Comparison of ENCODE assay signal across 26 cellular contexts in genomic region chr3:16687206-16687605, GRCh38.
"Had no signal": no experiment of that assay in that cellular context is flagged by ENCODE, and none has a peak within 500 bp of the region (broad histone marks: within the 10 kb centered on the region; RNA-seq: fewer than 3 reads in every experiment).

No MANE protein-coding gene starts in this region.

- H3K4me1 ChIP-seq: adrenal gland had no signal

- DNase-seq: activated CD4-positive, alpha-beta T cell treated with anti-CD3 and anti-CD28 coated beads for 4 hours; activated CD8-positive, alpha-beta memory T cell treated with anti-CD3 and anti-CD28 coated beads, Interleukin-2, amount 50 U/mL, for 48 hours; activated CD8-positive, alpha-beta T cell treated with anti-CD3 and anti-CD28 coated beads, Interleukin-2, amount 10 ng/mL, durations not matched to agents 7 days and 5 days; activated naive CD4-positive, alpha-beta T cell treated with anti-CD3 and anti-CD28 coated beads, Interleukin-2, amount 50 U/mL, for 16 hours; activated naive CD8-positive, alpha-beta T cell treated with anti-CD3 and anti-CD28 coated beads, Interleukin-2, amount 10 ng/mL, durations not matched to agents 7 days and 5 days; activated T-cell treated with anti-CD3 and anti-CD28 coated beads, Interleukin-2, amount 50 U/mL, for 1 hour; adrenal gland; anterior cingulate cortex; Kasumi-1; KBM-7; NCI-H1105 treated with DMSO at 0.1 percent for 48 hours; NCI-H1436 treated with DMSO at 0.1 percent for 48 hours; NCI-H187 treated with DMSO at 0.1 percent for 48 hours; NCI-H2081 treated with DMSO at 0.1 percent for 48 hours; NCI-H2171 treated with DMSO at 0.1 percent for 48 hours; NCI-H226; NCI-H526; NCI-H774; OCI-M1; RPMI8226; T-helper 1 cell; WERI-Rb-1 had no signal

- H3K27ac Mint-ChIP-seq: activated CD8-positive, alpha-beta T cell treated with anti-CD3 and anti-CD28 coated beads, Interleukin-2, amount 10 ng/mL, durations not matched to agents 7 days and 5 days; activated naive CD8-positive, alpha-beta T cell treated with anti-CD3 and anti-CD28 coated beads, Interleukin-2, amount 10 ng/mL, durations not matched to agents 7 days and 5 days had no signal

- H3K9me3 ChIP-seq: adrenal gland had no signal

- ATAC-seq: activated CD4-positive, CD25-positive, alpha-beta regulatory T cell treated with anti-CD3 and anti-CD28 coated beads, Interleukin-2, amount 50 U/mL, for 24 hours; activated CD8-positive, alpha-beta T cell treated with anti-CD3 and anti-CD28 coated beads, Interleukin-2, amount 10 ng/mL, durations not matched to agents 7 days and 5 days; Panc1; Right ventricle myocardium inferior had no signal

- H3K4me3 Mint-ChIP-seq: activated CD8-positive, alpha-beta T cell treated with anti-CD3 and anti-CD28 coated beads, Interleukin-2, amount 10 ng/mL, durations not matched to agents 7 days and 5 days; activated naive CD8-positive, alpha-beta T cell treated with anti-CD3 and anti-CD28 coated beads, Interleukin-2, amount 10 ng/mL, durations not matched to agents 7 days and 5 days had no signal

- H3K27me3 ChIP-seq: adrenal gland had no signal

- H3K27ac ChIP-seq: adrenal gland, SK-N-MC, WERI-Rb-1 had no signal

- H3K4me1 Mint-ChIP-seq: activated naive CD8-positive, alpha-beta T cell treated with anti-CD3 and anti-CD28 coated beads, Interleukin-2, amount 10 ng/mL, durations not matched to agents 7 days and 5 days had no signal

- H3K36me3 Mint-ChIP-seq: activated naive CD8-positive, alpha-beta T cell treated with anti-CD3 and anti-CD28 coated beads, Interleukin-2, amount 10 ng/mL, durations not matched to agents 7 days and 5 days had no signal

- H3K9me3 Mint-ChIP-seq: activated naive CD8-positive, alpha-beta T cell treated with anti-CD3 and anti-CD28 coated beads, Interleukin-2, amount 10 ng/mL, durations not matched to agents 7 days and 5 days had no signal

- H3K36me3 ChIP-seq: adrenal gland, WERI-Rb-1 had no signal

- H3K4me3 ChIP-seq: adrenal gland, SK-N-MC had no signal
